In genomic region chr7:8236781-8237407, GRCh38 we compare ENCODE assay signal across 28 cellular contexts. TPM values are rescaled to one million over a fixed set of nuclear protein-coding genes. Genes with fewer than 3 reads are reported as not detected.
DNase-seq lines count a peak whose midpoint lies in the region; ATAC-seq and TF ChIP-seq lines count a peak whose summit lies in the region.
"Had no signal": no experiment of that assay in that cellular context is flagged by ENCODE, and none has a peak within 500 bp of the region (broad histone marks: within the 10 kb centered on the region; RNA-seq: fewer than 3 reads in every experiment).

No MANE protein-coding gene starts in this region.

- ATAC-seq in Right ventricle myocardium inferior: peak; percentile 53
- peak; percentile 58 for ATAC-seq in left ventricle myocardium superior
- ATAC-seq in activated T-cell treated with anti-CD3 and anti-CD28 coated beads, Interleukin-2, amount 50 U/mL, for 4 hours: no peak
- ATAC-seq: left colon; stimulated activated naive CD8-positive, alpha-beta T cell treated with anti-CD3 and anti-CD28 coated beads, Interleukin-15, Interleukin-2, amounts not matched to agents 100 U/mL and 50 U/mL, for 24 hours had no signal

- WGBS in suprapubic skin: 35% methylated on average over 3 of the region's 3 CpGs

- no peak for TF ChIP-seq EP300 in suprapubic skin (IDR thresholded peaks at IDR 0.05)

- H3K4me1 ChIP-seq in suprapubic skin: no peaks in the 10 kb centered on the region
- H3K4me1 ChIP-seq: testis had no signal

- H3K4me3 ChIP-seq in suprapubic skin (no peak overlapping the region), dorsolateral prefrontal cortex (peak overlapping the region in 2 of 59 donors; percentile 13 to 17)
- H3K4me3 ChIP-seq: hepatocyte, testis had no signal

- TF ChIP-seq CTCF in suprapubic skin (IDR thresholded peaks at IDR 0.05): no peak
- TF ChIP-seq CTCF in dorsolateral prefrontal cortex (IDR thresholded peaks at IDR 0.05 in 54 of 56, conservative IDR thresholded peaks at IDR 0.05 in 2 of 56; ENCODE audit: low read depth in 1 of 56, partially characterized antibody in 56 of 56): no peak

- no peaks in the 10 kb centered on the region for H3K9me3 ChIP-seq in suprapubic skin
- H3K9me3 ChIP-seq: testis had no signal

- no peaks in the 10 kb centered on the region for H3K27me3 ChIP-seq in suprapubic skin
- H3K27me3 ChIP-seq in dorsolateral prefrontal cortex: no peaks in the 10 kb centered on the region
- H3K27me3 ChIP-seq: brain microvascular endothelial cell, hepatocyte, testis had no signal

- no peak for TF ChIP-seq POLR2A in suprapubic skin (IDR thresholded peaks at IDR 0.05)

- no peaks in the 10 kb centered on the region for H3K36me3 ChIP-seq in suprapubic skin
- H3K36me3 ChIP-seq: brain microvascular endothelial cell had no signal

- H3K27ac ChIP-seq in suprapubic skin (no peak overlapping the region), dorsolateral prefrontal cortex (peak overlapping the region in 2 of 59 donors; percentile 11 to 44)
- H3K27ac ChIP-seq: brain microvascular endothelial cell, hepatocyte, KMS-11, testis had no signal

- no peak overlapping the region for H3K4me3 Mint-ChIP-seq in activated T-cell treated with anti-CD3 and anti-CD28 coated beads, Interleukin-2, amount 50 U/mL, for 4 hours
- H3K4me3 Mint-ChIP-seq: activated naive CD4-positive, alpha-beta T cell treated with anti-CD3 and anti-CD28 coated beads for 36 hours; activated T-helper 1 cell treated with anti-CD3 and anti-CD28 coated beads, Interleukin-12 subunit alpha, Interleukin-12 subunit beta, Interleukin-2, Interleukin-4 antibody, amounts not matched to agents 30 ng/mL and 10 ng/mL and 1 ng/mL, durations not matched to agents 14 hours and 24 hours and 36 hours; CD8-positive, alpha-beta memory T cell; memory B cell; nephron progenitor cell had no signal

- no peaks in the 10 kb centered on the region for H3K4me1 Mint-ChIP-seq in activated T-cell treated with anti-CD3 and anti-CD28 coated beads, Interleukin-2, amount 50 U/mL, for 4 hours (ENCODE audit: low read depth)
- H3K4me1 Mint-ChIP-seq: CD8-positive, alpha-beta memory T cell; memory B cell; nephron progenitor cell had no signal

- peaks cover 35% of the 10 kb centered on the region for H3K27me3 Mint-ChIP-seq in activated T-cell treated with anti-CD3 and anti-CD28 coated beads, Interleukin-2, amount 50 U/mL, for 4 hours (ENCODE audit: low read depth)

- peaks cover under 1% of the 10 kb centered on the region for H3K9me3 Mint-ChIP-seq in activated T-cell treated with anti-CD3 and anti-CD28 coated beads, Interleukin-2, amount 50 U/mL, for 4 hours

- H3K36me3 Mint-ChIP-seq in activated T-cell treated with anti-CD3 and anti-CD28 coated beads, Interleukin-2, amount 50 U/mL, for 4 hours (ENCODE audit: insufficient read depth): no peaks in the 10 kb centered on the region
- H3K36me3 Mint-ChIP-seq: memory B cell had no signal

- DNase-seq in Right ventricle myocardium inferior (ENCODE audit: missing footprints) (no peak), cardiac septum (ENCODE audit: low spot score) (no peak), astrocyte of the hippocampus (ENCODE audit: low read depth, low spot score) (peak; percentile 19), left ventricle myocardium superior (no peak), suprapubic skin (ENCODE audit: low spot score in 2 of 2) (no peak), dorsolateral prefrontal cortex (no peak)
- DNase-seq in activated T-cell treated with anti-CD3 and anti-CD28 coated beads, Interleukin-2, amount 50 U/mL, for 4 hours: no peak
- DNase-seq: activated CD4-positive, CD25-positive, alpha-beta regulatory T cell; activated naive CD4-positive, alpha-beta T cell treated with anti-CD3 and anti-CD28 coated beads for 36 hours; brain microvascular endothelial cell; CD8-positive, alpha-beta memory T cell; DMS 273 treated with DMSO at 0.1 percent for 48 hours; EL; GOT3; left colon; MM.1S; NCI-H1417; NCI-H2029; NCI-H82; nephron progenitor cell; RPMI8226; stimulated activated CD4-positive, alpha-beta T cell treated with anti-CD3 and anti-CD28 coated beads, Interleukin-1b, Interleukin-23, amount 100 ng/mL, for 48 hours; stimulated activated naive CD8-positive, alpha-beta T cell treated with anti-CD3 and anti-CD28 coated beads, Interleukin-15, Interleukin-2, amounts not matched to agents 100 U/mL and 50 U/mL, for 24 hours; testis had no signal

- intact Hi-C loops in Right ventricle myocardium inferior (cut with DNase I): no loop called here
- intact Hi-C loops in cardiac septum (cut with DNase I): no loop called here
- intact Hi-C loops in left ventricle myocardium superior (cut with micrococcal nuclease): loop anchor here (10.0 kb wide), 1 partner anchor 58 kb away; no protein-coding TSS in a partner anchor
- intact Hi-C loops in dorsolateral prefrontal cortex (cut with DNase I): no loop called here

RNA-seq across cellular contexts. Expression of gene ICA1, which starts 25.1 kb away (rescaled TPM):
- total RNA-seq in Right ventricle myocardium inferior (44.3 TPM), cardiac septum (76.0 TPM), left ventricle myocardium superior (51.0 TPM), suprapubic skin (100 to 1,000 TPM in 1 of 4 donors, 10 to 100 TPM in 3; 22.3 to 140 (median 38.8) TPM), dorsolateral prefrontal cortex (100 to 1,000 TPM in 33 of 120 experiments, 10 to 100 TPM in 87; 47.2 to 155 (median 89.1) TPM)
- under 1 TPM; 0.18 to 0.41 (median 0.32) TPM for total RNA-seq in activated T-cell treated with anti-CD3 and anti-CD28 coated beads, Interleukin-2, amount 50 U/mL, for 4 hours

Comparison
In these comparisons a context has a peak if more than half of its experiments do, and no peak if none do; other contexts are left out.
1. ATAC-seq: peak in Right ventricle myocardium inferior (single experiment) and left ventricle myocardium superior (single experiment); none in activated T-cell treated with anti-CD3 and anti-CD28 coated beads, Interleukin-2, amount 50 U/mL, for 4 hours (0 of 2).
2. RNA of gene ICA1, which starts 25.1 kb away (total RNA-seq): 47.2 to 155 TPM in dorsolateral prefrontal cortex, 76.0 TPM in cardiac septum (single experiment), 51.0 TPM in left ventricle myocardium superior (single experiment), 44.3 TPM in Right ventricle myocardium inferior (single experiment) and 22.3 to 140 TPM in suprapubic skin; 0.18 to 0.41 TPM in activated T-cell treated with anti-CD3 and anti-CD28 coated beads, Interleukin-2, amount 50 U/mL, for 4 hours; every median in the first group is over 10 times any median in the second.